9 cellular contexts compared by ENCODE assay signal in genomic region chr19:50537769-50538230, GRCh38. TPM values are rescaled to one million over a fixed set of nuclear protein-coding genes. Genes with fewer than 3 reads are reported as not detected.
A peak's percentile ranks its signal among the peaks of the same experiment; 100 is the strongest.
DNase-seq lines count a peak whose midpoint lies in the region; ATAC-seq and TF ChIP-seq lines count a peak whose summit lies in the region.
"Had no signal": no experiment of that assay in that cellular context is flagged by ENCODE, and none has a peak within 500 bp of the region (broad histone marks: within the 10 kb centered on the region; RNA-seq: fewer than 3 reads in every experiment).

No MANE protein-coding gene starts in this region.

- no peaks in the 10 kb centered on the region for H3K36me3 ChIP-seq in KMS-11 (ENCODE audit: insufficient read depth)
- no peaks in the 10 kb centered on the region for H3K36me3 ChIP-seq in SJCRH30
- H3K36me3 ChIP-seq in vagina: no peaks in the 10 kb centered on the region
- H3K36me3 ChIP-seq: breast epithelium had no signal

- H3K4me3 ChIP-seq in KMS-11 (IDR thresholded peaks at IDR 0.05; ENCODE audit: insufficient read depth, low read depth, low read length): no peak overlapping the region
- H3K4me3 ChIP-seq in SJCRH30: no peak overlapping the region
- no peak overlapping the region for H3K4me3 ChIP-seq in vagina
- H3K4me3 ChIP-seq: breast epithelium had no signal

- no peaks in the 10 kb centered on the region for H3K79me2 ChIP-seq in KMS-11 (ENCODE audit: insufficient read depth, low read depth)

- H3K27me3 ChIP-seq in KMS-11 (ENCODE audit: insufficient read depth, low read depth) (peaks cover 58% of the 10 kb centered on the region), SJCRH30 (peaks cover 8% of the 10 kb centered on the region), vagina (no peaks in the 10 kb centered on the region)
- H3K27me3 ChIP-seq: breast epithelium had no signal

- intact Hi-C loops in posterior cingulate gyrus (cut with DNase I) (loop anchor here (1.0 kb wide), 1 partner anchor 19 kb away; no protein-coding TSS in a partner anchor), vagina (cut with DNase I) (no loop called here)

- H3K27ac ChIP-seq in KMS-11 (no peak overlapping the region), SJCRH30 (no peak overlapping the region; the same call in 1 of the 2 replicates), vagina (no peak overlapping the region)
- H3K27ac ChIP-seq: breast epithelium had no signal

- no peak overlapping the region for H3K9ac ChIP-seq in KMS-11

- no peak overlapping the region for H2AFZ ChIP-seq in KMS-11 (ENCODE audit: low read depth)

- DNase-seq in DMS114 treated with DMSO at 0.1 percent for 48 hours (lab: John Stamatoyannopoulos, UW; ENCODE audit: unreplicated experiment) (peak; percentile 33), SJCRH30 (peak; percentile 93 to 96), glomerular visceral epithelial cell (ENCODE audit: extremely low spot score) (peak; percentile 73), posterior cingulate gyrus (peak; percentile 80 to 99 (median 94)), vagina (ENCODE audit: extremely low spot score in 2 of 2) (no peak)
- DNase-seq in activated gamma-delta T cell treated with anti-CD3 and anti-CD28 coated beads, Interleukin-2, amount 50 U/mL, for 16 hours (ENCODE audit: low read depth): peak; percentile 38

- H3K9me3 ChIP-seq in SJCRH30 (replicated peaks) (peaks cover 6% of the 10 kb centered on the region; the same call in 1 of the 2 replicates), vagina (no peaks in the 10 kb centered on the region)

- TF ChIP-seq POLR2A in vagina (IDR thresholded peaks at IDR 0.05): no peak

- TF ChIP-seq CTCF in KMS-11 (conservative IDR thresholded peaks at IDR 0.05; ENCODE audit: low read depth, low read length) (peak; percentile 47), vagina (IDR thresholded peaks at IDR 0.05) (peak in 2 of 3 experiments; percentile 9 to 43)

- no peak for ATAC-seq in GM19463 (IDR thresholded peaks at IDR 0.05; ENCODE audit: unreplicated experiment)

- no peak overlapping the region for H3K4me2 ChIP-seq in KMS-11

- no peaks in the 10 kb centered on the region for H4K20me1 ChIP-seq in KMS-11 (ENCODE audit: insufficient read depth)

- no peaks in the 10 kb centered on the region for H3K4me1 ChIP-seq in KMS-11 (ENCODE audit: low read depth, poor library complexity, severe bottlenecking)
- H3K4me1 ChIP-seq in SJCRH30: peaks cover 5% of the 10 kb centered on the region; the same call in 1 of the 2 replicates
- H3K4me1 ChIP-seq in vagina: no peaks in the 10 kb centered on the region
- H3K4me1 ChIP-seq: breast epithelium had no signal

RNA-seq across cellular contexts. Expression of gene ASPDH, which starts 24.1 kb away (rescaled TPM):
- total RNA-seq in SJCRH30 (2014; rRNA removed; shearing (Covaris generic)): not detected in 2 replicates
- total RNA-seq in vagina: not detected
- total RNA-seq: breast epithelium had no signal

RNA-seq across cellular contexts. Expression of gene JOSD2, which starts 26.8 kb away (rescaled TPM):
- total RNA-seq in SJCRH30 (2014; rRNA removed; shearing (Covaris generic)): 17.7 and 23.8 TPM in 2 replicates
- total RNA-seq in vagina: 60.9 TPM

RNA-seq across cellular contexts. Expression of gene LRRC4B, which starts 30.4 kb away (rescaled TPM):
- 0.02 and 0.13 TPM in 2 replicates for total RNA-seq in SJCRH30 (2014; rRNA removed; shearing (Covaris generic))
- total RNA-seq in vagina: 17.9 TPM

Comparison
In these comparisons a context has a peak if more than half of its experiments do, and no peak if none do; other contexts are left out.
1. DNase-seq: peak in DMS114 treated with DMSO at 0.1 percent for 48 hours (single experiment), SJCRH30 (2 of 2), activated gamma-delta T cell treated with anti-CD3 and anti-CD28 coated beads, Interleukin-2, amount 50 U/mL, for 16 hours (single experiment), glomerular visceral epithelial cell (single experiment) and posterior cingulate gyrus (10 of 10); none in vagina (0 of 2).
2. RNA of gene LRRC4B, which starts 30.4 kb away (total RNA-seq): 17.9 TPM in vagina (single experiment); 0.02 to 0.13 TPM in SJCRH30; every median in the first group is over 10 times any median in the second.